In the genomic region with DNA sequence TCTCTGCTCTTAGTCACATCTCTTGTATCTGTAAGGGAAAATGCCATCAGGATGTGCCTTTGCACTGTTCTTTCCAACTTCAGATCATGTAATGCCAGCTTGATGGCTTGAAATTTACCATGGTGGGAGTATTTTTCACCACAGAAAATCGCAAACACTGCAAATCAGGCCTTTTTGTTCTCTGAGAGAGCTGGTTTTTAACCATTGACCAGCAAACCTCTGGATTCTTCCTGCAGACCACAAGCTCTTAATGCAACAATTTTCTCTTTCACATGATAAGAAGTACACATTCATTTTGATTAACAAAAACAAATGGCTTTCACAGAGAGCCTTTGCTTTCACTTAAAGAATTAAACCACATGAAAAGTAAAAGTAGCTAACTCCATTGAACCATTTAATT, we compare ENCODE assay signal across 23 cellular contexts.
"Had no signal": no experiment of that assay in that cellular context is flagged by ENCODE, and none has a peak within 500 bp of the region (broad histone marks: within the 10 kb centered on the region; RNA-seq: fewer than 3 reads in every experiment).

No MANE protein-coding gene starts in this region.

- H3K27me3 Mint-ChIP-seq: activated naive CD8-positive, alpha-beta T cell treated with anti-CD3 and anti-CD28 coated beads, Interleukin-2, amount 10 ng/mL, durations not matched to agents 7 days and 5 days; brain had no signal

- H3K27ac ChIP-seq: adrenal gland, SJSA1, VCaP had no signal

- H3K4me3 Mint-ChIP-seq: activated CD8-positive, alpha-beta T cell treated with anti-CD3 and anti-CD28 coated beads, Interleukin-2, amount 10 ng/mL, durations not matched to agents 7 days and 5 days; activated naive CD8-positive, alpha-beta T cell treated with anti-CD3 and anti-CD28 coated beads, Interleukin-2, amount 10 ng/mL, durations not matched to agents 7 days and 5 days; brain; T-cell had no signal

- H3K4me1 Mint-ChIP-seq: activated naive CD8-positive, alpha-beta T cell treated with anti-CD3 and anti-CD28 coated beads, Interleukin-2, amount 10 ng/mL, durations not matched to agents 7 days and 5 days; T-cell had no signal

- H3K27ac Mint-ChIP-seq: activated CD8-positive, alpha-beta T cell treated with anti-CD3 and anti-CD28 coated beads, Interleukin-2, amount 10 ng/mL, durations not matched to agents 7 days and 5 days; activated naive CD8-positive, alpha-beta T cell treated with anti-CD3 and anti-CD28 coated beads, Interleukin-2, amount 10 ng/mL, durations not matched to agents 7 days and 5 days; brain; T-cell had no signal

- H3K36me3 Mint-ChIP-seq: activated naive CD8-positive, alpha-beta T cell treated with anti-CD3 and anti-CD28 coated beads, Interleukin-2, amount 10 ng/mL, durations not matched to agents 7 days and 5 days; T-cell had no signal

- H3K4me3 ChIP-seq: adrenal gland, SJSA1 had no signal

- ATAC-seq: activated CD8-positive, alpha-beta T cell treated with anti-CD3 and anti-CD28 coated beads, Interleukin-2, amount 10 ng/mL, durations not matched to agents 7 days and 5 days; PC-3; T-cell had no signal

- H3K27me3 ChIP-seq: adrenal gland, SJSA1 had no signal

- DNase-seq: activated CD4-positive, alpha-beta T cell treated with anti-CD3 and anti-CD28 coated beads for 4 hours; activated CD4-positive, alpha-beta T cell treated with anti-CD3 and anti-CD28 coated beads, Interleukin-2, amount 50 U/mL, for 4 hours; activated CD8-positive, alpha-beta memory T cell treated with anti-CD3 and anti-CD28 coated beads, Interleukin-2, amount 50 U/mL, for 48 hours; activated CD8-positive, alpha-beta T cell treated with anti-CD3 and anti-CD28 coated beads, Interleukin-2, amount 10 ng/mL, durations not matched to agents 7 days and 5 days; activated naive CD4-positive, alpha-beta T cell treated with anti-CD3 and anti-CD28 coated beads, Interleukin-2, amount 50 U/mL, for 16 hours; activated naive CD8-positive, alpha-beta T cell treated with anti-CD3 and anti-CD28 coated beads, Interleukin-2, amount 10 ng/mL, durations not matched to agents 7 days and 5 days; activated T-cell treated with anti-CD3 and anti-CD28 coated beads, Interleukin-2, amount 50 U/mL, for 1 hour; adrenal gland; aorta; cerebellar nuclear complex; NCI-H146; NCI-H187 treated with DMSO at 0.1 percent for 48 hours; NCI-H2081 treated with DMSO at 0.1 percent for 48 hours; NCI-H446; NCI-H524; PC-3; SHP77; T-cell; T-helper 2 cell; T1000 had no signal

- H3K36me3 ChIP-seq: adrenal gland, SJSA1 had no signal

- H3K9me3 ChIP-seq: adrenal gland, SJSA1 had no signal
